ENCODE assay signal across 30 cellular contexts in the genomic region with DNA sequence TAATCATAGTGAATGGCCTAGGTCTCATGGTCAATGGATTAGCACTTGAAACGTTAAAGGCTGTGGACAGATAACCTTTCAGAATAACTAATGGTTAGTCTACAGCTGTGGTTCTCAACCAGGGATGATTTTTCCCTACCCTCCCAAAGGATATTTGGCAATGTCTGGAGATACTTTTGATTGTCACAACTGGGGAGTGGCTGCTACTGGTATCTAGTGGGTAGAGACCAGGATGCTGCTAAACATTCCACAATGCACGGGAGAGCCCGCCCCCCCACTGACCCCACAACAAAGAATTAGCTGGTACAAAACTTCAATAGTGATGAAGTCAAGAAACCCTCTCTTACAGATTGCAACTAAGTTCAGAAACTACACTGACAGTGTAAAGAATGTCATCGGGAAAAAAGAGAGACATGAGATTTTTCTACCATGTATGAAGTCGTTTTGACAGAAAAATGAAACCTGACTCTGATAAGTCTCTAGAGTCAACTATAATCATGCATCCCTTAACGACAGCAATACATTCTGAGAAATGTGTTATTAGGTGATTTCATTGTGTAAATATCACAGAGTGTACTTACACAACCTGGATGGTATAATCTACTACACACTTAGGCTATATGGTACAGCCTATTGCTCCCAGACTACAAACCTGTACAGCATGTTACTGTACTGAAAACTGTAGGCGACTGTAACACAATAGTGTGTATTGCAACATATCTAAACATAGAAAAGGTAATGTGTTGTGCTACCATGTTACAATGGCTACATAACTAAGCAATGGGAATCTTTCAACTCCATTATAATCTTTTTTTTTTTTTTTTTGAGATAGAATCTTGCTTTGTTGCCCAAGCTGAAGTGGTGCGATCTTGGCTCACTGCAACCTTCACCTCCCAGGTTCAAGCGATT.
"Had no signal": no experiment of that assay in that cellular context is flagged by ENCODE, and none has a peak within 500 bp of the region (broad histone marks: within the 10 kb centered on the region; RNA-seq: fewer than 3 reads in every experiment).

No MANE protein-coding gene starts in this region.

- H3K36me3 Mint-ChIP-seq: activated CD8-positive, alpha-beta memory T cell treated with anti-CD3 and anti-CD28 coated beads, Interleukin-2, amount 10 ng/mL, durations not matched to agents 7 days and 5 days had no signal

- DNase-seq: activated B cell treated with CpG ODN at 0.5 μM for 24 hours; activated CD4-positive, alpha-beta T cell treated with anti-CD3 and anti-CD28 coated beads for 36 hours; activated CD8-positive, alpha-beta memory T cell treated with anti-CD3 and anti-CD28 coated beads, Interleukin-2, amount 10 ng/mL, durations not matched to agents 7 days and 5 days; activated CD8-positive, alpha-beta T cell treated with anti-CD3 and anti-CD28 coated beads for 36 hours; activated naive CD8-positive, alpha-beta T cell treated with anti-CD3 and anti-CD28 coated beads, Interleukin-2, amount 50 U/mL, for 24 hours; activated T-cell treated with anti-CD3 and anti-CD28 coated beads, Interleukin-2, amount 50 U/mL, for 48 hours; amygdala; central memory CD4-positive, alpha-beta T cell; foreskin keratinocyte; heart left ventricle; hypothalamus; immature natural killer cell; kidney; midbrain; nephron progenitor cell; spleen; stimulated activated naive CD4-positive, alpha-beta T cell treated with Interleukin-2 at 50 U/mL for 16 hours; T-helper 1 cell had no signal

- H3K27me3 Mint-ChIP-seq: activated B cell treated with CpG ODN at 0.5 μM for 24 hours; activated CD4-positive, alpha-beta T cell treated with anti-CD3 and anti-CD28 coated beads for 36 hours; activated CD8-positive, alpha-beta memory T cell treated with anti-CD3 and anti-CD28 coated beads, Interleukin-2, amount 10 ng/mL, durations not matched to agents 7 days and 5 days; activated CD8-positive, alpha-beta T cell treated with anti-CD3 and anti-CD28 coated beads for 36 hours; activated naive CD4-positive, alpha-beta T cell treated with anti-CD3 and anti-CD28 coated beads, Interleukin-2, amount 50 U/mL, for 24 hours; activated naive CD8-positive, alpha-beta T cell treated with anti-CD3 and anti-CD28 coated beads, Interleukin-2, amount 50 U/mL, for 24 hours; dendritic cell treated with granulocyte-macrophage colony-stimulating factor and Interleukin-4, amounts not matched to agents 40 ng/mL and 50 ng/mL, for 4 days; memory B cell had no signal

- H3K9ac ChIP-seq: parathyroid adenoma had no signal

- H3K9me3 Mint-ChIP-seq: activated B cell treated with CpG ODN at 0.5 μM for 24 hours; activated CD8-positive, alpha-beta T cell treated with anti-CD3 and anti-CD28 coated beads for 36 hours; activated naive CD4-positive, alpha-beta T cell treated with anti-CD3 and anti-CD28 coated beads, Interleukin-2, amount 50 U/mL, for 24 hours; activated naive CD8-positive, alpha-beta T cell treated with anti-CD3 and anti-CD28 coated beads, Interleukin-2, amount 50 U/mL, for 24 hours; activated T-helper 2 cell treated with anti-CD3 and anti-CD28 coated beads, Interferon-gamma antibody, Interleukin-2, Interleukin-4, amounts not matched to agents 10 μg/mL and 5 μg/mL and 100 μg/mL, durations not matched to agents 14 hours and 24 hours and 36 hours; dendritic cell treated with granulocyte-macrophage colony-stimulating factor and Interleukin-4, amounts not matched to agents 40 ng/mL and 50 ng/mL, for 4 days; immature natural killer cell; memory B cell; nephron progenitor cell; T-helper 2 cell treated with Interferon-gamma antibody and Interleukin-4, amounts not matched to agents 5 μg/mL and 100 μg/mL, for 36 hours had no signal

- ATAC-seq: activated CD4-positive, alpha-beta T cell treated with anti-CD3 and anti-CD28 coated beads for 36 hours; activated CD8-positive, alpha-beta memory T cell treated with anti-CD3 and anti-CD28 coated beads, Interleukin-2, amount 10 ng/mL, durations not matched to agents 7 days and 5 days; activated CD8-positive, alpha-beta T cell treated with anti-CD3 and anti-CD28 coated beads for 36 hours; activated naive CD8-positive, alpha-beta T cell treated with anti-CD3 and anti-CD28 coated beads, Interleukin-2, amount 50 U/mL, for 24 hours; foreskin keratinocyte; heart left ventricle had no signal

- H3K27ac ChIP-seq: breast epithelium, foreskin keratinocyte, neutrophil, parathyroid adenoma, right atrium auricular region, spleen, tibial nerve, vagina had no signal

- H3K4me3 Mint-ChIP-seq: activated B cell treated with CpG ODN at 0.5 μM for 24 hours; activated CD4-positive, alpha-beta T cell treated with anti-CD3 and anti-CD28 coated beads for 36 hours; activated CD8-positive, alpha-beta memory T cell treated with anti-CD3 and anti-CD28 coated beads, Interleukin-2, amount 10 ng/mL, durations not matched to agents 7 days and 5 days; activated CD8-positive, alpha-beta T cell treated with anti-CD3 and anti-CD28 coated beads for 36 hours; activated naive CD4-positive, alpha-beta T cell treated with anti-CD3 and anti-CD28 coated beads, Interleukin-2, amount 50 U/mL, for 24 hours; activated naive CD8-positive, alpha-beta T cell treated with anti-CD3 and anti-CD28 coated beads, Interleukin-2, amount 50 U/mL, for 24 hours; dendritic cell treated with granulocyte-macrophage colony-stimulating factor and Interleukin-4, amounts not matched to agents 40 ng/mL and 50 ng/mL, for 4 days; immature natural killer cell; memory B cell; nephron progenitor cell; T-helper 2 cell treated with Interferon-gamma antibody and Interleukin-4, amounts not matched to agents 5 μg/mL and 100 μg/mL, for 36 hours had no signal

- H3K4me3 ChIP-seq: breast epithelium, esophagus muscularis mucosa, heart left ventricle, right atrium auricular region, spleen, tibial nerve, vagina had no signal

- H3K4me1 ChIP-seq: breast epithelium, parathyroid adenoma had no signal

- H3K36me3 ChIP-seq: breast epithelium, heart left ventricle, right atrium auricular region, tibial nerve, vagina had no signal

- H3K27me3 ChIP-seq: breast epithelium, esophagus muscularis mucosa, foreskin keratinocyte, heart left ventricle, neutrophil, right atrium auricular region, spleen, tibial nerve, vagina had no signal

- H3K27ac Mint-ChIP-seq: activated B cell treated with CpG ODN at 0.5 μM for 24 hours; activated CD4-positive, alpha-beta T cell treated with anti-CD3 and anti-CD28 coated beads for 36 hours; activated CD8-positive, alpha-beta T cell treated with anti-CD3 and anti-CD28 coated beads for 36 hours; activated naive CD4-positive, alpha-beta T cell treated with anti-CD3 and anti-CD28 coated beads, Interleukin-2, amount 50 U/mL, for 24 hours; activated naive CD8-positive, alpha-beta T cell treated with anti-CD3 and anti-CD28 coated beads, Interleukin-2, amount 50 U/mL, for 24 hours; activated T-helper 2 cell treated with anti-CD3 and anti-CD28 coated beads, Interferon-gamma antibody, Interleukin-2, Interleukin-4, amounts not matched to agents 10 μg/mL and 5 μg/mL and 100 μg/mL, durations not matched to agents 14 hours and 24 hours and 36 hours; dendritic cell treated with granulocyte-macrophage colony-stimulating factor and Interleukin-4, amounts not matched to agents 40 ng/mL and 50 ng/mL, for 4 days; memory B cell; nephron progenitor cell; T-helper 2 cell treated with Interferon-gamma antibody and Interleukin-4, amounts not matched to agents 5 μg/mL and 100 μg/mL, for 36 hours had no signal

- H3K79me2 ChIP-seq: parathyroid adenoma had no signal

- H3K9me3 ChIP-seq: breast epithelium, esophagus muscularis mucosa, heart left ventricle, neutrophil, right atrium auricular region, spleen, tibial nerve, vagina had no signal

- H2AFZ ChIP-seq: parathyroid adenoma had no signal
